ENCODE assay signal across 1 cellular context in the genomic region with DNA sequence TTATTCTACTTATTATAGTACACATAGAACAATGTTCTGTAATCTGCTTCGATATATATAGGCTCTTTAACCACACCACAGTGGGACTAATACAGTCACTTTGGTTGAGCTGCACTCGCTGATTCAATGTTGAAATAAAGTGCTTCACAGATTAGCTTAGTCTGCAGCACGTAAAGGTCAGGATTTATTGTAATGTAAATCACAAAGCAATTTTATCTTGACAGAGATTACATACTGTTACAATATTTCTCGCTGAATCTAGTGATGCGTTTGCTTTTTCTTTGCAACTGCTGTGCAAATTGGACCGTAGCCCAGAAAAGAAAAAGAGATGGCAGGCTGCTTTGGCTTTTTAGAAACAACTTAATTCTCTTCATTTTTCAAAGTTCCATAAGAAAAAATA.
A peak's percentile ranks its signal among the peaks of the same experiment; 100 is the strongest.
TF ChIP-seq lines count a peak whose summit lies in the region.

No MANE protein-coding gene starts in this region.

TF ChIP-seq in HEK293, 187 proteins besides CTCF, POLR2A, EP300 and RAD21 (continued from another document and continues in another):
- TF ChIP-seq, protein P1, sequence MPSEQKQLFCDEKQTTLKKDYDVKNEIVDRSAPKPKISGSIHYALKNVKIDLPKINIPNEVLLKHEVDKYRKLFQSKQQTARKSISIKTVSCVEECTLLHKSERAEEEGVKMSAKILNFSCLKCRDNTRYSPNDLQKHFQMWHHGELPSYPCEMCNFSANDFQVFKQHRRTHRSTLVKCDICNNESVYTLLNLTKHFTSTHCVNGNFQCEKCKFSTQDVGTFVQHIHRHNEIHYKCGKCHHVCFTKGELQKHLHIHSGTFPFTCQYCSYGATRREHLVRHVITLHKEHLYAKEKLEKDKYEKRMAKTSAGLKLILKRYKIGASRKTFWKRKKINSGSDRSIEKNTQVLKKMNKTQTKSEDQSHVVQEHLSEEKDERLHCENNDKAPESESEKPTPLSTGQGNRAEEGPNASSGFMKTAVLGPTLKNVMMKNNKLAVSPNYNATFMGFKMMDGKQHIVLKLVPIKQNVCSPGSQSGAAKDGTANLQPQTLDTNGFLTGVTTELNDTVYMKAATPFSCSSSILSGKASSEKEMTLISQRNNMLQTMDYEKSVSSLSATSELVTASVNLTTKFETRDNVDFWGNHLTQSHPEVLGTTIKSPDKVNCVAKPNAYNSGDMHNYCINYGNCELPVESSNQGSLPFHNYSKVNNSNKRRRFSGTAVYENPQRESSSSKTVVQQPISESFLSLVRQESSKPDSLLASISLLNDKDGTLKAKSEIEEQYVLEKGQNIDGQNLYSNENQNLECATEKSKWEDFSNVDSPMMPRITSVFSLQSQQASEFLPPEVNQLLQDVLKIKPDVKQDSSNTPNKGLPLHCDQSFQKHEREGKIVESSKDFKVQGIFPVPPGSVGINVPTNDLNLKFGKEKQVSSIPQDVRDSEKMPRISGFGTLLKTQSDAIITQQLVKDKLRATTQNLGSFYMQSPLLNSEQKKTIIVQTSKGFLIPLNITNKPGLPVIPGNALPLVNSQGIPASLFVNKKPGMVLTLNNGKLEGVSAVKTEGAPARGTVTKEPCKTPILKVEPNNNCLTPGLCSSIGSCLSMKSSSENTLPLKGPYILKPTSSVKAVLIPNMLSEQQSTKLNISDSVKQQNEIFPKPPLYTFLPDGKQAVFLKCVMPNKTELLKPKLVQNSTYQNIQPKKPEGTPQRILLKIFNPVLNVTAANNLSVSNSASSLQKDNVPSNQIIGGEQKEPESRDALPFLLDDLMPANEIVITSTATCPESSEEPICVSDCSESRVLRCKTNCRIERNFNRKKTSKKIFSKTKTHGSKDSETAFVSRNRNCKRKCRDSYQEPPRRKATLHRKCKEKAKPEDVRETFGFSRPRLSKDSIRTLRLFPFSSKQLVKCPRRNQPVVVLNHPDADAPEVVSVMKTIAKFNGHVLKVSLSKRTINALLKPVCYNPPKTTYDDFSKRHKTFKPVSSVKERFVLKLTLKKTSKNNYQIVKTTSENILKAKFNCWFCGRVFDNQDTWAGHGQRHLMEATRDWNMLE (tag by site-specific recombination; conservative IDR thresholded peaks at IDR 0.05; ENCODE audit: low read depth) = no peak
- TF ChIP-seq BCL11A (tag by site-specific recombination; IDR thresholded peaks at IDR 0.05; ENCODE audit: low read depth) (no peak), ZNF514 (tag by site-specific recombination; IDR thresholded peaks at IDR 0.05) (no peak), ZNF555 (tag by site-specific recombination; conservative IDR thresholded peaks at IDR 0.05) (no peak), ZNF654 (tag by site-specific recombination; IDR thresholded peaks at IDR 0.05; ENCODE audit: low read depth) (no peak), ZNF16 (tag by site-specific recombination; IDR thresholded peaks at IDR 0.05; ENCODE audit: low read depth) (no peak), ZNF777 (tag by site-specific recombination; IDR thresholded peaks at IDR 0.05; ENCODE audit: borderline replicate concordance) (no peak), SCRT1 (tag by site-specific recombination; IDR thresholded peaks at IDR 0.05; ENCODE audit: borderline replicate concordance) (no peak), ZNF121 (tag by site-specific recombination; IDR thresholded peaks at IDR 0.05) (no peak), ZNF311 (tag by site-specific recombination; IDR thresholded peaks at IDR 0.05; ENCODE audit: borderline replicate concordance) (no peak), GLIS2 (tag by site-specific recombination; IDR thresholded peaks at IDR 0.05) (no peak), ZNF23 (tag by site-specific recombination; IDR thresholded peaks at IDR 0.05; ENCODE audit: borderline replicate concordance) (no peak), ZEB2 (tag by site-specific recombination; IDR thresholded peaks at IDR 0.05) (peak; percentile 79; the same call in 1 of the 2 replicates), ZNF76 (tag by site-specific recombination; IDR thresholded peaks at IDR 0.05; ENCODE audit: borderline replicate concordance, low read depth) (no peak), ZNF585B (tag by site-specific recombination; IDR thresholded peaks at IDR 0.05) (no peak), ZNF155 (tag by site-specific recombination; IDR thresholded peaks at IDR 0.05) (no peak), ZNF214 (tag by site-specific recombination; IDR thresholded peaks at IDR 0.05; ENCODE audit: borderline replicate concordance) (no peak), MEIS1 (CRISPR knock-in tag; IDR thresholded peaks at IDR 0.05; ENCODE audit: borderline replicate concordance) (no peak), ZNF544 (tag by site-specific recombination; IDR thresholded peaks at IDR 0.05) (no peak), ZNF266 (tag by site-specific recombination; IDR thresholded peaks at IDR 0.05; ENCODE audit: low read depth) (no peak), ZNF510 (tag by site-specific recombination; IDR thresholded peaks at IDR 0.05; ENCODE audit: insufficient replicate concordance) (no peak), ZNF112 (tag by site-specific recombination; IDR thresholded peaks at IDR 0.05) (no peak), ZNF843 (tag by site-specific recombination; IDR thresholded peaks at IDR 0.05) (peak; percentile 91), ZBTB6 (tag by site-specific recombination; IDR thresholded peaks at IDR 0.05) (no peak), ZBTB7A (tag by site-specific recombination; IDR thresholded peaks at IDR 0.05; ENCODE audit: low read depth) (no peak), ZNF169 (tag by site-specific recombination; IDR thresholded peaks at IDR 0.05) (no peak), ZNF416 (tag by site-specific recombination; IDR thresholded peaks at IDR 0.05) (no peak), ZNF175 (tag by site-specific recombination; IDR thresholded peaks at IDR 0.05) (no peak), ZNF391 (tag by site-specific recombination; IDR thresholded peaks at IDR 0.05; ENCODE audit: borderline replicate concordance, low read depth) (no peak), ZBTB17 (tag by site-specific recombination; IDR thresholded peaks at IDR 0.05) (peak; percentile 65), ZNF677 (tag by site-specific recombination; IDR thresholded peaks at IDR 0.05) (no peak), ZFP41 (tag by site-specific recombination; IDR thresholded peaks at IDR 0.05; ENCODE audit: borderline replicate concordance) (no peak), ZNF660 (tag by site-specific recombination; IDR thresholded peaks at IDR 0.05) (0 out of 2 replicates have a peak, but pooled peaks have one; percentile 51), ZNF549 (tag by site-specific recombination; IDR thresholded peaks at IDR 0.05) (0 out of 2 replicates have a peak, but pooled peaks have one; percentile 19), ZNF140 (tag by site-specific recombination; IDR thresholded peaks at IDR 0.05) (no peak), GLI2 (tag by site-specific recombination; IDR thresholded peaks at IDR 0.05; ENCODE audit: borderline replicate concordance, low read depth) (no peak), ZNF133 (tag by site-specific recombination; IDR thresholded peaks at IDR 0.05) (no peak)
- TF ChIP-seq, protein P2, sequence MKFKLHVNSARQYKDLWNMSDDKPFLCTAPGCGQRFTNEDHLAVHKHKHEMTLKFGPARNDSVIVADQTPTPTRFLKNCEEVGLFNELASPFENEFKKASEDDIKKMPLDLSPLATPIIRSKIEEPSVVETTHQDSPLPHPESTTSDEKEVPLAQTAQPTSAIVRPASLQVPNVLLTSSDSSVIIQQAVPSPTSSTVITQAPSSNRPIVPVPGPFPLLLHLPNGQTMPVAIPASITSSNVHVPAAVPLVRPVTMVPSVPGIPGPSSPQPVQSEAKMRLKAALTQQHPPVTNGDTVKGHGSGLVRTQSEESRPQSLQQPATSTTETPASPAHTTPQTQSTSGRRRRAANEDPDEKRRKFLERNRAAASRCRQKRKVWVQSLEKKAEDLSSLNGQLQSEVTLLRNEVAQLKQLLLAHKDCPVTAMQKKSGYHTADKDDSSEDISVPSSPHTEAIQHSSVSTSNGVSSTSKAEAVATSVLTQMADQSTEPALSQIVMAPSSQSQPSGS (tag by site-specific recombination; IDR thresholded peaks at IDR 0.05; ENCODE audit: low read depth) = 0 out of 2 replicates have a peak, but pooled peaks have one; percentile 60
- TF ChIP-seq, protein P3, sequence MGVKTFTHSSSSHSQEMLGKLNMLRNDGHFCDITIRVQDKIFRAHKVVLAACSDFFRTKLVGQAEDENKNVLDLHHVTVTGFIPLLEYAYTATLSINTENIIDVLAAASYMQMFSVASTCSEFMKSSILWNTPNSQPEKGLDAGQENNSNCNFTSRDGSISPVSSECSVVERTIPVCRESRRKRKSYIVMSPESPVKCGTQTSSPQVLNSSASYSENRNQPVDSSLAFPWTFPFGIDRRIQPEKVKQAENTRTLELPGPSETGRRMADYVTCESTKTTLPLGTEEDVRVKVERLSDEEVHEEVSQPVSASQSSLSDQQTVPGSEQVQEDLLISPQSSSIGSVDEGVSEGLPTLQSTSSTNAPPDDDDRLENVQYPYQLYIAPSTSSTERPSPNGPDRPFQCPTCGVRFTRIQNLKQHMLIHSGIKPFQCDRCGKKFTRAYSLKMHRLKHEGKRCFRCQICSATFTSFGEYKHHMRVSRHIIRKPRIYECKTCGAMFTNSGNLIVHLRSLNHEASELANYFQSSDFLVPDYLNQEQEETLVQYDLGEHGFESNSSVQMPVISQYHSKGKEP (tag by site-specific recombination; IDR thresholded peaks at IDR 0.05) = peak; percentile 96
- TF ChIP-seq, protein P4, sequence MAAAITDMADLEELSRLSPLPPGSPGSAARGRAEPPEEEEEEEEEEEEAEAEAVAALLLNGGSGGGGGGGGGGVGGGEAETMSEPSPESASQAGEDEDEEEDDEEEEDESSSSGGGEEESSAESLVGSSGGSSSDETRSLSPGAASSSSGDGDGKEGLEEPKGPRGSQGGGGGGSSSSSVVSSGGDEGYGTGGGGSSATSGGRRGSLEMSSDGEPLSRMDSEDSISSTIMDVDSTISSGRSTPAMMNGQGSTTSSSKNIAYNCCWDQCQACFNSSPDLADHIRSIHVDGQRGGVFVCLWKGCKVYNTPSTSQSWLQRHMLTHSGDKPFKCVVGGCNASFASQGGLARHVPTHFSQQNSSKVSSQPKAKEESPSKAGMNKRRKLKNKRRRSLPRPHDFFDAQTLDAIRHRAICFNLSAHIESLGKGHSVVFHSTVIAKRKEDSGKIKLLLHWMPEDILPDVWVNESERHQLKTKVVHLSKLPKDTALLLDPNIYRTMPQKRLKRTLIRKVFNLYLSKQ (tag by site-specific recombination; IDR thresholded peaks at IDR 0.05; ENCODE audit: borderline replicate concordance) = no peak
- TF ChIP-seq, protein P5, sequence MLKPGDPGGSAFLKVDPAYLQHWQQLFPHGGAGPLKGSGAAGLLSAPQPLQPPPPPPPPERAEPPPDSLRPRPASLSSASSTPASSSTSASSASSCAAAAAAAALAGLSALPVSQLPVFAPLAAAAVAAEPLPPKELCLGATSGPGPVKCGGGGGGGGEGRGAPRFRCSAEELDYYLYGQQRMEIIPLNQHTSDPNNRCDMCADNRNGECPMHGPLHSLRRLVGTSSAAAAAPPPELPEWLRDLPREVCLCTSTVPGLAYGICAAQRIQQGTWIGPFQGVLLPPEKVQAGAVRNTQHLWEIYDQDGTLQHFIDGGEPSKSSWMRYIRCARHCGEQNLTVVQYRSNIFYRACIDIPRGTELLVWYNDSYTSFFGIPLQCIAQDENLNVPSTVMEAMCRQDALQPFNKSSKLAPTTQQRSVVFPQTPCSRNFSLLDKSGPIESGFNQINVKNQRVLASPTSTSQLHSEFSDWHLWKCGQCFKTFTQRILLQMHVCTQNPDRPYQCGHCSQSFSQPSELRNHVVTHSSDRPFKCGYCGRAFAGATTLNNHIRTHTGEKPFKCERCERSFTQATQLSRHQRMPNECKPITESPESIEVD (tag by site-specific recombination; IDR thresholded peaks at IDR 0.05) = peak; percentile 99
- TF ChIP-seq, protein P6, sequence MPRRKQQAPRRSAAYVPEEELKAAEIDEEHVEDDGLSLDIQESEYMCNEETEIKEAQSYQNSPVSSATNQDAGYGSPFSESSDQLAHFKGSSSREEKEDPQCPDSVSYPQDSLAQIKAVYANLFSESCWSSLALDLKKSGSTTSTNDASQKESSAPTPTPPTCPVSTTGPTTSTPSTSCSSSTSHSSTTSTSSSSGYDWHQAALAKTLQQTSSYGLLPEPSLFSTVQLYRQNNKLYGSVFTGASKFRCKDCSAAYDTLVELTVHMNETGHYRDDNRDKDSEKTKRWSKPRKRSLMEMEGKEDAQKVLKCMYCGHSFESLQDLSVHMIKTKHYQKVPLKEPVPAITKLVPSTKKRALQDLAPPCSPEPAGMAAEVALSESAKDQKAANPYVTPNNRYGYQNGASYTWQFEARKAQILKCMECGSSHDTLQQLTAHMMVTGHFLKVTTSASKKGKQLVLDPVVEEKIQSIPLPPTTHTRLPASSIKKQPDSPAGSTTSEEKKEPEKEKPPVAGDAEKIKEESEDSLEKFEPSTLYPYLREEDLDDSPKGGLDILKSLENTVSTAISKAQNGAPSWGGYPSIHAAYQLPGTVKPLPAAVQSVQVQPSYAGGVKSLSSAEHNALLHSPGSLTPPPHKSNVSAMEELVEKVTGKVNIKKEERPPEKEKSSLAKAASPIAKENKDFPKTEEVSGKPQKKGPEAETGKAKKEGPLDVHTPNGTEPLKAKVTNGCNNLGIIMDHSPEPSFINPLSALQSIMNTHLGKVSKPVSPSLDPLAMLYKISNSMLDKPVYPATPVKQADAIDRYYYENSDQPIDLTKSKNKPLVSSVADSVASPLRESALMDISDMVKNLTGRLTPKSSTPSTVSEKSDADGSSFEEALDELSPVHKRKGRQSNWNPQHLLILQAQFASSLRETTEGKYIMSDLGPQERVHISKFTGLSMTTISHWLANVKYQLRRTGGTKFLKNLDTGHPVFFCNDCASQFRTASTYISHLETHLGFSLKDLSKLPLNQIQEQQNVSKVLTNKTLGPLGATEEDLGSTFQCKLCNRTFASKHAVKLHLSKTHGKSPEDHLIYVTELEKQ (tag by site-specific recombination; IDR thresholded peaks at IDR 0.05; ENCODE audit: borderline replicate concordance) = no peak
- TF ChIP-seq, protein P7, sequence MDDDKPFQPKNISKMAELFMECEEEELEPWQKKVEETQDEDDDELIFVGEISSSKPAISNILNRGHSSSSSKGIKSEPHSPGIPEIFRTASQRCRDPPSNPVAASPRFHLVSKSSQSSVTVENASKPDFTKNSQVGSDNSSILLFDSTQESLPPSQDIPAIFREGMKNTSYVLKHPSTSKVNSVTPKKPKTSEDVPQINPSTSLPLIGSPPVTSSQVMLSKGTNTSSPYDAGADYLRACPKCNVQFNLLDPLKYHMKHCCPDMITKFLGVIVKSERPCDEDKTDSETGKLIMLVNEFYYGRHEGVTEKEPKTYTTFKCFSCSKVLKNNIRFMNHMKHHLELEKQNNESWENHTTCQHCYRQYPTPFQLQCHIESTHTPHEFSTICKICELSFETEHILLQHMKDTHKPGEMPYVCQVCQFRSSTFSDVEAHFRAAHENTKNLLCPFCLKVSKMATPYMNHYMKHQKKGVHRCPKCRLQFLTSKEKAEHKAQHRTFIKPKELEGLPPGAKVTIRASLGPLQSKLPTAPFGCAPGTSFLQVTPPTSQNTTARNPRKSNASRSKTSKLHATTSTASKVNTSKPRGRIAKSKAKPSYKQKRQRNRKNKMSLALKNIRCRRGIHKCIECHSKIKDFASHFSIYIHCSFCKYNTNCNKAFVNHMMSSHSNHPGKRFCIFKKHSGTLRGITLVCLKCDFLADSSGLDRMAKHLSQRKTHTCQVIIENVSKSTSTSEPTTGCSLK (tag by site-specific recombination; IDR thresholded peaks at IDR 0.05) = no peak
